In the genomic region with DNA sequence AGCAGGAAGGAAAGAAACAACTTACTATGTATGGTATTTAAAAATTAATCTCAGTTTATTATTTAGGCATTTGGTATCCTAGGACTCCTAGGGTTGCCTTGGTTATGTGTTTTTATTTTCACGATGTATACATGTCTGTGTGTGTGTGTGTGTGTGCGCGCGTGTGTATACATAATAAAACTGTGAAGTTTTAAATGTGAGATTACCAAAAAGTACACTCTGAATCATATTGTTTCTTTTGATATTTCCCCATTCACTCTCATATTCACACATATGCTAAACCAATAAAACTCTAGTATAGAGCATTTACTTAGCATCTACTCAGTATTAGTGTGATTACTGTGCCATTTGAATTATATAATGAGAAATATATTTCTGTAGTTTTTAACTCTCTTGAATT, we compare ENCODE assay signal across 15 cellular contexts.
DNase-seq lines count a peak whose midpoint lies in the region; ATAC-seq lines count a peak whose summit lies in the region.
"Had no signal": no experiment of that assay in that cellular context is flagged by ENCODE, and none has a peak within 500 bp of the region (broad histone marks: within the 10 kb centered on the region; RNA-seq: fewer than 3 reads in every experiment).

No MANE protein-coding gene starts in this region.

- no peak for ATAC-seq in HG03139 (IDR thresholded peaks at IDR 0.05; ENCODE audit: unreplicated experiment)

- DNase-seq in activated CD4-positive, alpha-beta T cell treated with anti-CD3 and anti-CD28 coated beads, Interleukin-2, amount 50 U/mL, for 48 hours = peak; percentile 36 to 49
- DNase-seq in activated CD4-positive, alpha-beta T cell treated with anti-CD3 and anti-CD28 coated beads for 1 hour = no peak
- peak; percentile 28 for DNase-seq in stimulated activated naive CD4-positive, alpha-beta T cell treated with Interleukin-2 at 50 U/mL for 16 hours (lab: John Stamatoyannopoulos, UW)
- no peak for DNase-seq in stimulated activated naive CD4-positive, alpha-beta T cell (lab: John Stamatoyannopoulos, UW)
- DNase-seq in stimulated activated CD4-positive, alpha-beta T cell treated with anti-CD3 and anti-CD28 coated beads, Interleukin-2, amount 100 ng/mL, for 24 hours = peak; percentile 38 to 45
- DNase-seq in KG1 (lab: John Stamatoyannopoulos, UW) = no peak
- DNase-seq in NAMALWA (ENCODE audit: low spot score) = no peak
- DNase-seq: Caco-2, HFFc6, MG63, NCI-H1105, NCI-H1930, NCI-H2171 treated with DMSO at 0.1 percent for 48 hours, NCI-H774 had no signal

Comparison
In these comparisons a context has a peak if more than half of its experiments do, and no peak if none do; other contexts are left out.
1. DNase-seq: peak in activated CD4-positive, alpha-beta T cell treated with anti-CD3 and anti-CD28 coated beads, Interleukin-2, amount 50 U/mL, for 48 hours (2 of 2), stimulated activated naive CD4-positive, alpha-beta T cell treated with Interleukin-2 at 50 U/mL for 16 hours (single experiment) and stimulated activated CD4-positive, alpha-beta T cell treated with anti-CD3 and anti-CD28 coated beads, Interleukin-2, amount 100 ng/mL, for 24 hours (2 of 2); none in activated CD4-positive, alpha-beta T cell treated with anti-CD3 and anti-CD28 coated beads for 1 hour (single experiment), stimulated activated naive CD4-positive, alpha-beta T cell (0 of 6), KG1 (single experiment) and NAMALWA (single experiment).